ENCODE assay signal across 17 cellular contexts in the genomic region with DNA sequence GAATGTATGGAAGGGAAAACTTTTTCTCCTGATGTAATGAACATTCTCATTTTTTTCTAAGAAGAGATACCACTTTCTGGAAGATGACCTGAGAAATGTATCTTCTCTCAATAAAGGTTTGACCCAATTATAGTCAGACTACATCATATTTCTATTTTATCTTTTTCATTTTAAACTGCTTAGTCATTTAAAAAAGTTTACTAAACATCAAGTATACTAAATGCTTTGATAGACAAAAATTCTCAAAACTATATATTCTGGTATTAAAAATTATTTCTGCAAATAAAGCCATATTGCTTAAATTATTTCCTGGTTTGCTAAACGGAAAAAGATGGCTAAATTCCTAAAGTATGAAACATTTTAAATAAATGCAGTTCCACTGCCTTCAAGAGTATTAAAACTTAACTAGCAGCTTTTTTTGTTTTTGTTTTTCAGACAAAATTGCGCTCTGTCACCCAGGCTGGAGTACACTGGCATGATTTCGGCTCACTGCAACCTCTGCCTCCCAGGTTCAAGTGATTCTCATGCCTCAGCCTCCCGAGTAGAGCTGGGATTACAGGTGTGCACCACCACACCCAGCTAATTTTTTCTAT.
"Had no signal": no experiment of that assay in that cellular context is flagged by ENCODE, and none has a peak within 500 bp of the region (broad histone marks: within the 10 kb centered on the region; RNA-seq: fewer than 3 reads in every experiment).

No MANE protein-coding gene starts in this region.

- H3K9me3 ChIP-seq: adrenal gland, esophagus squamous epithelium, transverse colon had no signal

- H3K27me3 Mint-ChIP-seq: activated T-helper 17 cell treated with anti-CD3 and anti-CD28 coated beads, Interleukin-2, amount 50 U/mL, for 72 hours; progenitor cell of endocrine pancreas had no signal

- DNase-seq: activated CD4-positive, alpha-beta T cell treated with anti-CD3 and anti-CD28 coated beads for 1 hour; activated CD4-positive, alpha-beta T cell treated with anti-CD3 and anti-CD28 coated beads, Interleukin-2, amount 50 U/mL, for 4 hours; activated naive CD4-positive, alpha-beta T cell treated with Interleukin-2 at 50 U/mL for 16 hours; adrenal gland; esophagus squamous epithelium; foreskin melanocyte; kidney glomerular epithelial cell; left ventricle myocardium superior; mesenchymal stem cell; stimulated activated CD4-positive, alpha-beta T cell treated with anti-CD3 and anti-CD28 coated beads, Interleukin-4, amount 100 ng/mL, for 24 hours; stimulated activated naive CD8-positive, alpha-beta T cell treated with anti-CD3 and anti-CD28 coated beads, Interleukin-15, Interleukin-2, amounts not matched to agents 100 U/mL and 50 U/mL, for 24 hours; transverse colon had no signal

- H3K27ac Mint-ChIP-seq: activated T-helper 17 cell treated with anti-CD3 and anti-CD28 coated beads, Interleukin-2, amount 50 U/mL, for 72 hours had no signal

- H3K4me3 Mint-ChIP-seq: activated T-helper 17 cell treated with anti-CD3 and anti-CD28 coated beads, Interleukin-2, amount 50 U/mL, for 72 hours; nephron had no signal

- H3K4me3 ChIP-seq: adrenal gland, esophagus squamous epithelium, skin epidermis, transverse colon had no signal

- H3K9me3 Mint-ChIP-seq: activated T-helper 17 cell treated with anti-CD3 and anti-CD28 coated beads, Interleukin-2, amount 50 U/mL, for 72 hours; nephron had no signal

- H3K27me3 ChIP-seq: adrenal gland, esophagus squamous epithelium, transverse colon had no signal

- H3K36me3 ChIP-seq: adrenal gland, esophagus squamous epithelium, transverse colon had no signal

- H3K27ac ChIP-seq: adrenal gland, esophagus squamous epithelium, transverse colon had no signal

- ATAC-seq: activated T-helper 17 cell treated with anti-CD3 and anti-CD28 coated beads, Interleukin-2, amount 50 U/mL, for 72 hours; left ventricle myocardium superior; right cardiac atrium; stimulated activated naive CD8-positive, alpha-beta T cell treated with anti-CD3 and anti-CD28 coated beads, Interleukin-15, Interleukin-2, amounts not matched to agents 100 U/mL and 50 U/mL, for 24 hours had no signal
